1 cellular context compared by ENCODE assay signal in the genomic region with DNA sequence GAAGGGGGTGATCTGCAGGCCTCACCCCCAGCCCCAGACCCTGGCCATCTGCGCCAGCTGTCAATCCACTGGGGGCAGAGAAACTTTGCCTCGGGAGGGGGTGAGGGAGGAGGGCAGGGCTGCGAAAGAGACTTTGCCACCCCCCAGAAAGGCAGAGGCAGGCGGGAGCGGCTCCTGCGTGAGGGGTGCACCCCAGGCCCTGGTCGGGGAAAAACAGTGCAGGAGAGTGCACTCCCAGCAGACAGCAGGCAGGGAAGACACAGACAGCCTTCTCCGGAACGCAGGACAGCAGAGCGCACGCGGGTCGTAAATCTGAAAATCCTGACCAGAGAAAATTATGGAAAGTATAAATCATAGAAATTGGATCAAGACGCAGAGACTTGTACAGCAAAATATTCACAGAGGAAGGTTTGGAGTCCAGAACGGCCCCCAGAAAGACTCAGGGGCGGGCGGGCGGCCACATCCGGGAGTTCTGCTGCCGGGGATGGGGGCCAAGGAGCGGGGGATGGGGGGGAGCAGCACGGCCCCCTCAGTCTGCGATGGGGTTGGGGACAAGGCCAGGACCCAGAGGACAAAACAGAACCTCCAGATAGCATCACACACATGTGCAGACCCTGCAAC.
A peak's percentile ranks its signal among the peaks of the same experiment; 100 is the strongest.
TF ChIP-seq lines count a peak whose summit lies in the region.

No MANE protein-coding gene starts in this region.

TF ChIP-seq in HepG2, 621 proteins besides CTCF, POLR2A, EP300 and RAD21:
- TF ChIP-seq SNAI1 (CRISPR knock-in tag; IDR thresholded peaks at IDR 0.05; ENCODE audit: borderline replicate concordance) (no peak), MAFG (CRISPR knock-in tag; IDR thresholded peaks at IDR 0.05) (no peak), ZNF234 (CRISPR knock-in tag; conservative IDR thresholded peaks at IDR 0.05) (no peak)
- TF ChIP-seq, protein P1, sequence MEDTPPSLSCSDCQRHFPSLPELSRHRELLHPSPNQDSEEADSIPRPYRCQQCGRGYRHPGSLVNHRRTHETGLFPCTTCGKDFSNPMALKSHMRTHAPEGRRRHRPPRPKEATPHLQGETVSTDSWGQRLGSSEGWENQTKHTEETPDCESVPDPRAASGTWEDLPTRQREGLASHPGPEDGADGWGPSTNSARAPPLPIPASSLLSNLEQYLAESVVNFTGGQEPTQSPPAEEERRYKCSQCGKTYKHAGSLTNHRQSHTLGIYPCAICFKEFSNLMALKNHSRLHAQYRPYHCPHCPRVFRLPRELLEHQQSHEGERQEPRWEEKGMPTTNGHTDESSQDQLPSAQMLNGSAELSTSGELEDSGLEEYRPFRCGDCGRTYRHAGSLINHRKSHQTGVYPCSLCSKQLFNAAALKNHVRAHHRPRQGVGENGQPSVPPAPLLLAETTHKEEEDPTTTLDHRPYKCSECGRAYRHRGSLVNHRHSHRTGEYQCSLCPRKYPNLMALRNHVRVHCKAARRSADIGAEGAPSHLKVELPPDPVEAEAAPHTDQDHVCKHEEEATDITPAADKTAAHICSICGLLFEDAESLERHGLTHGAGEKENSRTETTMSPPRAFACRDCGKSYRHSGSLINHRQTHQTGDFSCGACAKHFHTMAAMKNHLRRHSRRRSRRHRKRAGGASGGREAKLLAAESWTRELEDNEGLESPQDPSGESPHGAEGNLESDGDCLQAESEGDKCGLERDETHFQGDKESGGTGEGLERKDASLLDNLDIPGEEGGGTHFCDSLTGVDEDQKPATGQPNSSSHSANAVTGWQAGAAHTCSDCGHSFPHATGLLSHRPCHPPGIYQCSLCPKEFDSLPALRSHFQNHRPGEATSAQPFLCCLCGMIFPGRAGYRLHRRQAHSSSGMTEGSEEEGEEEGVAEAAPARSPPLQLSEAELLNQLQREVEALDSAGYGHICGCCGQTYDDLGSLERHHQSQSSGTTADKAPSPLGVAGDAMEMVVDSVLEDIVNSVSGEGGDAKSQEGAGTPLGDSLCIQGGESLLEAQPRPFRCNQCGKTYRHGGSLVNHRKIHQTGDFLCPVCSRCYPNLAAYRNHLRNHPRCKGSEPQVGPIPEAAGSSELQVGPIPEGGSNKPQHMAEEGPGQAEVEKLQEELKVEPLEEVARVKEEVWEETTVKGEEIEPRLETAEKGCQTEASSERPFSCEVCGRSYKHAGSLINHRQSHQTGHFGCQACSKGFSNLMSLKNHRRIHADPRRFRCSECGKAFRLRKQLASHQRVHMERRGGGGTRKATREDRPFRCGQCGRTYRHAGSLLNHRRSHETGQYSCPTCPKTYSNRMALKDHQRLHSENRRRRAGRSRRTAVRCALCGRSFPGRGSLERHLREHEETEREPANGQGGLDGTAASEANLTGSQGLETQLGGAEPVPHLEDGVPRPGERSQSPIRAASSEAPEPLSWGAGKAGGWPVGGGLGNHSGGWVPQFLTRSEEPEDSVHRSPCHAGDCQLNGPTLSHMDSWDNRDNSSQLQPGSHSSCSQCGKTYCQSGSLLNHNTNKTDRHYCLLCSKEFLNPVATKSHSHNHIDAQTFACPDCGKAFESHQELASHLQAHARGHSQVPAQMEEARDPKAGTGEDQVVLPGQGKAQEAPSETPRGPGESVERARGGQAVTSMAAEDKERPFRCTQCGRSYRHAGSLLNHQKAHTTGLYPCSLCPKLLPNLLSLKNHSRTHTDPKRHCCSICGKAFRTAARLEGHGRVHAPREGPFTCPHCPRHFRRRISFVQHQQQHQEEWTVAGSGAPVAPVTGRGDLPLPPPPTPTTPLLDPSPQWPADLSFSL (CRISPR knock-in tag; IDR thresholded peaks at IDR 0.05) = peak; percentile 11; the same call in 1 of the 2 replicates
- TF ChIP-seq, protein P2, sequence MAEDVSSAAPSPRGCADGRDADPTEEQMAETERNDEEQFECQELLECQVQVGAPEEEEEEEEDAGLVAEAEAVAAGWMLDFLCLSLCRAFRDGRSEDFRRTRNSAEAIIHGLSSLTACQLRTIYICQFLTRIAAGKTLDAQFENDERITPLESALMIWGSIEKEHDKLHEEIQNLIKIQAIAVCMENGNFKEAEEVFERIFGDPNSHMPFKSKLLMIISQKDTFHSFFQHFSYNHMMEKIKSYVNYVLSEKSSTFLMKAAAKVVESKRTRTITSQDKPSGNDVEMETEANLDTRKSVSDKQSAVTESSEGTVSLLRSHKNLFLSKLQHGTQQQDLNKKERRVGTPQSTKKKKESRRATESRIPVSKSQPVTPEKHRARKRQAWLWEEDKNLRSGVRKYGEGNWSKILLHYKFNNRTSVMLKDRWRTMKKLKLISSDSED (CRISPR knock-in tag; IDR thresholded peaks at IDR 0.05) = no peak
- TF ChIP-seq, protein P3, sequence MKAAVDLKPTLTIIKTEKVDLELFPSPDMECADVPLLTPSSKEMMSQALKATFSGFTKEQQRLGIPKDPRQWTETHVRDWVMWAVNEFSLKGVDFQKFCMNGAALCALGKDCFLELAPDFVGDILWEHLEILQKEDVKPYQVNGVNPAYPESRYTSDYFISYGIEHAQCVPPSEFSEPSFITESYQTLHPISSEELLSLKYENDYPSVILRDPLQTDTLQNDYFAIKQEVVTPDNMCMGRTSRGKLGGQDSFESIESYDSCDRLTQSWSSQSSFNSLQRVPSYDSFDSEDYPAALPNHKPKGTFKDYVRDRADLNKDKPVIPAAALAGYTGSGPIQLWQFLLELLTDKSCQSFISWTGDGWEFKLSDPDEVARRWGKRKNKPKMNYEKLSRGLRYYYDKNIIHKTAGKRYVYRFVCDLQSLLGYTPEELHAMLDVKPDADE (CRISPR knock-in tag; IDR thresholded peaks at IDR 0.05) = no peak
